Comparison of ENCODE assay signal across 9 cellular contexts in the genomic region with DNA sequence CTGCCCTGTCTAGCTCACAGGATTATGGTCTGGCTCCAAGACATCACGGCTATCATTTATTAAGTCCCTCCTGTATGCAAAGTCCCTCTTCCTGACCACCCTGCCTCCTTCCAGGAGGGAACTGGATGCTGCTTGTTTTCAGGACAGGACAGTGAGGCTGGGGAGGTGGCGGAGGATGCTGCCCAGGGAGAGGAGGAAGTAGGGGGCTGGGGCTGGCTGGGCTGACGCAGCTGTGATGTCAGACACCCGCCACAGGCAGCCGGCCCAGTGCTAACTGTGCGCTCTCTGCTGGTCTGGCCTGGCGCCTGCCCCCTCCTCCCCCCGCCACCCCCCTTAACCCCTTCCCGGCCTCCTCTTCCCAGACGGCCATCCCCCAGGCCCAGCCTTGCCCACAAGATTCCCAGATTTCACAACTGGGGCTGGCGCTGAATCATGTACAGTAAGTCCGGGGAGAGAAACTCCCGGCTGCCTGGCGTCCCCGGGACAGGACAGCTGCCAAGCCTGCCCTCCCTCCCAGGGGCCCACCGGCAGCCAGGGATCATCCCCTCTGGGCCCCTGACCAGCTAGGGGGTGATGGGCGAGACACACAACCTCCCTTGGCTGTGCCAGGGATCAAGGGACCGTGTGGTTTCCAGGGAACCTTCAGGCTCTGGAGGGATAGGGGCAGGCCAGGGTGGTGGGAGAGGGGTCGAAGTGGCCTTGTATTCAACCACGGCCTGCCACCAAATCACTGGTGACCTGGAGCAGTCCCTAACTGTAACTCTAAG.
A peak's percentile ranks its signal among the peaks of the same experiment; 100 is the strongest.
DNase-seq lines count a peak whose midpoint lies in the region; ATAC-seq and TF ChIP-seq lines count a peak whose summit lies in the region.
"Had no signal": no experiment of that assay in that cellular context is flagged by ENCODE, and none has a peak within 500 bp of the region (broad histone marks: within the 10 kb centered on the region; RNA-seq: fewer than 3 reads in every experiment).

No MANE protein-coding gene starts in this region.

- DNase-seq in HCEC 1CT (peak; percentile 97), T1000 (lab: John Stamatoyannopoulos, UW) (peak; percentile 97), fibroblast of villous mesenchyme (ENCODE audit: low read depth) (peak; percentile 100), neural progenitor cell (ENCODE audit: low spot score) (peak; percentile 73), OCI-M2 (lab: John Stamatoyannopoulos, UW; ENCODE audit: unreplicated experiment) (no peak), T-helper 17 cell (no peak), NCI-H1417 (lab: John Stamatoyannopoulos, UW) (no peak)
- no peak for DNase-seq in activated CD4-positive, alpha-beta T cell treated with anti-CD3 and anti-CD28 coated beads for 1 hour

- H3K27me3 ChIP-seq in neural progenitor cell = no peaks in the 10 kb centered on the region

- no peaks in the 10 kb centered on the region for H3K9me3 Mint-ChIP-seq in neural progenitor cell

- peak overlapping the region; percentile 89 for H2AFZ ChIP-seq in neural progenitor cell (replicated peaks)

- H3K27ac ChIP-seq in neural progenitor cell = no peak overlapping the region
- H3K27ac ChIP-seq: KMS-11 had no signal

- H3K27ac Mint-ChIP-seq in neural progenitor cell (peak overlapping the region; percentile 69), T-helper 17 cell (no peak overlapping the region)

- no peaks in the 10 kb centered on the region for H4K20me1 ChIP-seq in neural progenitor cell (ENCODE audit: low read depth)

- TF ChIP-seq CTCF in fibroblast of villous mesenchyme (IDR thresholded peaks at IDR 0.05; ENCODE audit: insufficient read depth, low read depth, low read length) (no peak), neural progenitor cell (IDR thresholded peaks at IDR 0.05) (peak; percentile 8)

- no peak for ATAC-seq in T-helper 17 cell

- H3K4me1 Mint-ChIP-seq in neural progenitor cell = peaks cover 31% of the 10 kb centered on the region
- peaks cover 6% of the 10 kb centered on the region for H3K4me1 Mint-ChIP-seq in T-helper 17 cell

- no peak overlapping the region for H3K9ac ChIP-seq in neural progenitor cell
- H3K9ac ChIP-seq: KMS-11 had no signal

- H3K9me3 ChIP-seq in neural progenitor cell (ENCODE audit: low read depth) (no peaks in the 10 kb centered on the region), T-helper 17 cell (ENCODE audit: control insufficient read depth, low read length, poor library complexity, severe bottlenecking) (no peaks in the 10 kb centered on the region)

- H3K27me3 Mint-ChIP-seq in neural progenitor cell (ENCODE audit: insufficient read depth, low read depth) = peaks cover 16% of the 10 kb centered on the region
- peaks cover 21% of the 10 kb centered on the region for H3K27me3 Mint-ChIP-seq in T-helper 17 cell

- peak overlapping the region; percentile 17 for H3K4me2 ChIP-seq in neural progenitor cell
- H3K4me2 ChIP-seq: KMS-11 had no signal

- H3K4me3 Mint-ChIP-seq in neural progenitor cell = no peak overlapping the region
- H3K4me3 Mint-ChIP-seq in T-helper 17 cell = no peak overlapping the region

- H3K36me3 Mint-ChIP-seq in neural progenitor cell (no peaks in the 10 kb centered on the region), T-helper 17 cell (ENCODE audit: low read depth) (no peaks in the 10 kb centered on the region)

- no peaks in the 10 kb centered on the region for H3K36me3 ChIP-seq in neural progenitor cell

- H3K79me2 ChIP-seq in neural progenitor cell (ENCODE audit: low read depth) = no peaks in the 10 kb centered on the region

- peaks cover 10% of the 10 kb centered on the region for H3K4me1 ChIP-seq in neural progenitor cell

- no peaks in the 10 kb centered on the region for H3F3A ChIP-seq in neural progenitor cell (ENCODE audit: low read depth)

- peak overlapping the region; percentile 40 for H3K4me3 ChIP-seq in fibroblast of villous mesenchyme (ENCODE audit: low read depth, low read length)
- no peak overlapping the region for H3K4me3 ChIP-seq in neural progenitor cell

Comparison
In these comparisons a context has a peak if more than half of its experiments do, and no peak if none do; other contexts are left out.
1. DNase-seq: peak in HCEC 1CT (single experiment), T1000 (single experiment), fibroblast of villous mesenchyme (single experiment) and neural progenitor cell (single experiment); none in OCI-M2 (single experiment), T-helper 17 cell (0 of 3), NCI-H1417 (0 of 3) and activated CD4-positive, alpha-beta T cell treated with anti-CD3 and anti-CD28 coated beads for 1 hour (single experiment).